ENCODE assay signal across 8 cellular contexts in genomic region chr7:104984591-104985258, GRCh38. TPM values are rescaled to one million over a fixed set of nuclear protein-coding genes. Genes with fewer than 3 reads are reported as not detected.
DNase-seq lines count a peak whose midpoint lies in the region; ATAC-seq, FAIRE-seq and TF ChIP-seq lines count a peak whose summit lies in the region.

No MANE protein-coding gene starts in this region.

- POLR2A ChIA-PET in Panc1 (lab: Charles Lee), result interaction anchor here (0.7 to 1.0 kb wide), 3 partner anchors 23 to 34 kb away, joined by 5 to 8 read pairs (median 5); partner anchors contain the start of gene KMT2E

- TF ChIP-seq CTCF in Panc1 (IDR thresholded peaks at IDR 0.05) (no peak), sigmoid colon (IDR thresholded peaks at IDR 0.05) (no peak)

- H3K9me3 ChIP-seq in Panc1 (ENCODE audit: control insufficient read depth, insufficient read depth, low read depth, low read length) (no peaks in the 10 kb centered on the region), esophagus (ENCODE audit: control insufficient read depth in 2 of 2, insufficient read depth in 1 of 2, low read depth in 1 of 2, low read length in 1 of 2) (no peaks in the 10 kb centered on the region), sigmoid colon (no peaks in the 10 kb centered on the region)

- peak; percentile 84 for FAIRE-seq in G401.6 (lab: Jason Lieb, UNC)

- H3K36me3 ChIP-seq in Panc1 (ENCODE audit: control insufficient read depth, insufficient read depth, low read length) (no peaks in the 10 kb centered on the region; the same call in none of the 2 replicates), esophagus (ENCODE audit: control insufficient read depth in 2 of 2, insufficient read depth in 2 of 2, low read length in 1 of 2) (peaks cover 2 to 5% of the 10 kb centered on the region in 2 donors), sigmoid colon (no peaks in the 10 kb centered on the region)

- CTCF ChIA-PET in Panc1 (lab: Charles Lee), result no interaction called here

- peak overlapping the region; percentile 99 for H3K27ac ChIP-seq in Panc1 (ENCODE audit: low read length)
- H3K27ac ChIP-seq in esophagus (ENCODE audit: low read depth in 2 of 2, low read length in 1 of 2), result peak overlapping the region; percentile 95 to 97
- peak overlapping the region; percentile 93 to 97 (median 96) for H3K27ac ChIP-seq in sigmoid colon

- peak overlapping the region; percentile 71 to 80 for H3K4me3 ChIP-seq in Panc1 (ENCODE audit: low read depth in 2 of 2, low read length in 2 of 2)
- peak overlapping the region in 1 of 2 donors; percentile 77 for H3K4me3 ChIP-seq in esophagus (ENCODE audit: low read depth in 1 of 2, low read length in 2 of 2)
- H3K4me3 ChIP-seq in sigmoid colon, result peak overlapping the region in 3 of 4 donors; percentile 57 to 64 (median 59)

- H3K27me3 ChIP-seq in Panc1 (ENCODE audit: control insufficient read depth, insufficient read depth, low read length) (no peaks in the 10 kb centered on the region), esophagus (ENCODE audit: control insufficient read depth in 1 of 2, insufficient read depth in 2 of 2, low read length in 2 of 2) (no peaks in the 10 kb centered on the region), sigmoid colon (no peaks in the 10 kb centered on the region)

- in situ Hi-C loops in Panc1 (cut with HindIII; ENCODE audit: low pct_unique_long_range_greater_than_20kb, low sequenced_read_pairs), result no loop called here

- DNase-seq in Panc1 (ENCODE audit: low read depth, low spot score), result no peak
- DNase-seq in sigmoid colon, result no peak
- DNase-seq in SW 1271 (lab: John Stamatoyannopoulos, UW), result no peak
- no peak for DNase-seq in hypothalamus (lab: John Stamatoyannopoulos, UW)

- ATAC-seq in Panc1 (no peak), HG02588 (IDR thresholded peaks at IDR 0.05; ENCODE audit: unreplicated experiment) (no peak), HG03159 (IDR thresholded peaks at IDR 0.05; ENCODE audit: unreplicated experiment) (no peak)

- TF ChIP-seq POLR2A in sigmoid colon (IDR thresholded peaks at IDR 0.05), result no peak

- intact Hi-C loops in Panc1 (cut with micrococcal nuclease; ENCODE audit: unreplicated experiment), result loop anchor here (10.0 kb wide), 1 partner anchor 70 kb away; no protein-coding TSS in a partner anchor
- intact Hi-C loops in sigmoid colon (cut with DNase I), result loop anchor here (1.0 to 10.0 kb wide), 4 partner anchors 28 to 403 kb away; partner anchors contain the start of gene SRPK2

- H3K4me1 ChIP-seq in Panc1 (ENCODE audit: control insufficient read depth, insufficient read depth, low read length), result peaks cover 78% of the 10 kb centered on the region
- H3K4me1 ChIP-seq in esophagus (ENCODE audit: control insufficient read depth in 2 of 2, insufficient read depth in 2 of 2, low read length in 1 of 2), result peaks cover 0 to 7% of the 10 kb centered on the region in 2 donors
- H3K4me1 ChIP-seq in sigmoid colon, result peaks cover 0 to 66% (median 48%) of the 10 kb centered on the region in 4 donors

- 34 to 35% methylated on average over 7 of the region's 7 CpGs for WGBS in esophagus, 2 donors
- WGBS in sigmoid colon, 2 donors, result 22 to 38% methylated on average over 7 of the region's 7 CpGs

- TF ChIP-seq EP300 in sigmoid colon (IDR thresholded peaks at IDR 0.05), result no peak

- no TSS peak for BruUV-seq in Panc1 (replicated peaks; lab: Mats Ljungman, UMichigan)

RNA-seq across cellular contexts. Expression of gene KMT2E, which starts 29.3 kb away (rescaled TPM):
- total RNA-seq in Panc1 (2021; ENCODE audit: unreplicated experiment) (51.4 TPM), sigmoid colon (100 to 1,000 TPM in 3 of 4 donors, 10 to 100 TPM in 1; 84.7 to 109 (median 104) TPM)
- 20.9 TPM for polyA plus RNA-seq in Panc1 (2012; ENCODE audit: insufficient read length)
- polyA plus RNA-seq in esophagus (10 to 100 TPM; 10.8 to 15.0 TPM), sigmoid colon (10 to 100 TPM; 20.6 to 38.7 (median 26.4) TPM)
